Comparison of ENCODE assay signal across 15 cellular contexts in the genomic region with DNA sequence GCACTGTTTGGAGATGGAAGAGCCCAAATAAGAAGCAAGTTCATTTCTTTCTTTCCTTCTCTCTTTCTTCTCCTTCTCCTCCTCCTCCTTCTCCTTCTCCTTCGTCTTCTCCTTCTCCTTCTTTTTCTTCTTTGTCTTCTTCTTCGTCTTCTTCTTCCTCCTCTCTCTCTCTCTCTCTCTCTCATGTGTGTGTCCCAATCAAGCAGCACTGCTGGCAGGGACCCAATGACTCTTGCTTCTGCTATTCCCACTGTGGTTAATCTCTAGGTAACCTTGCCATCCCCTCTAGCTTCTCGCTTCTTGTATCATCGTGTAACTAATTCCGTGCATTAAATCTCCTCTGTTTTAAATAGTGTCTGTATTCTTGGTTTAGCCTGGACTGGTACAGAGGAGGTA. TPM values are rescaled to one million over a fixed set of nuclear protein-coding genes. Genes with fewer than 3 reads are reported as not detected.
A peak's percentile ranks its signal among the peaks of the same experiment; 100 is the strongest.
DNase-seq lines count a peak whose midpoint lies in the region; ATAC-seq and TF ChIP-seq lines count a peak whose summit lies in the region.
"Had no signal": no experiment of that assay in that cellular context is flagged by ENCODE, and none has a peak within 500 bp of the region (broad histone marks: within the 10 kb centered on the region; RNA-seq: fewer than 3 reads in every experiment).

No MANE protein-coding gene starts in this region.

- H3K27ac ChIP-seq in brain microvascular endothelial cell (peak overlapping the region; percentile 57), lung (ENCODE audit: low read depth in 1 of 2, low read length in 1 of 2) (no peak overlapping the region), MM.1S (ENCODE audit: low read length) (no peak overlapping the region)

- H3K4me1 Mint-ChIP-seq in endothelial cell (ENCODE audit: unreplicated experiment): peaks cover 5% of the 10 kb centered on the region

- no peak for ATAC-seq in lung (ENCODE audit: insufficient read depth, low FRiP score)
- ATAC-seq: activated T-cell treated with anti-CD3 and anti-CD28 coated beads, Interleukin-2, amount 50 U/mL, for 72 hours; CD8-positive, alpha-beta T cell had no signal

- in situ Hi-C loops in KBM-7 (cut with MboI; ENCODE audit: low pct_unique_long_range_greater_than_20kb, low sequenced_read_pairs): no loop called here
- in situ Hi-C loops in brain microvascular endothelial cell (cut with HindIII; ENCODE audit: low pct_ligation_motif_present, low sequenced_read_pairs): no loop called here

- H3K4me2 ChIP-seq in MM.1S (ENCODE audit: low read depth, low read length): no peak overlapping the region

- H3K4me3 ChIP-seq in brain microvascular endothelial cell (ENCODE audit: low read depth, low read length) (no peak overlapping the region), lung (no peak overlapping the region), MM.1S (ENCODE audit: low read length) (no peak overlapping the region)

- H3K27ac Mint-ChIP-seq in endothelial cell (ENCODE audit: unreplicated experiment): no peak overlapping the region
- H3K27ac Mint-ChIP-seq: activated T-cell treated with anti-CD3 and anti-CD28 coated beads, Interleukin-2, amount 50 U/mL, for 72 hours; CD8-positive, alpha-beta T cell; endodermal cell; memory B cell; stimulated activated naive CD8-positive, alpha-beta T cell treated with anti-CD3 and anti-CD28 coated beads, Interleukin-15, Interleukin-2, amounts not matched to agents 100 ng/mL and 50 ng/mL, for 24 hours had no signal

- H3K27me3 Mint-ChIP-seq in endothelial cell (ENCODE audit: unreplicated experiment): peaks cover 3% of the 10 kb centered on the region
- H3K27me3 Mint-ChIP-seq: memory B cell had no signal

- no peaks in the 10 kb centered on the region for H3K79me2 ChIP-seq in MM.1S (ENCODE audit: low read length)

- H2AFZ ChIP-seq in MM.1S (ENCODE audit: low read length): no peak overlapping the region

- H3F3A ChIP-seq in MM.1S (ENCODE audit: insufficient read depth, low read length): no peaks in the 10 kb centered on the region

- H3K27me3 ChIP-seq in brain microvascular endothelial cell (replicated peaks) (no peaks in the 10 kb centered on the region), lung (ENCODE audit: control insufficient read depth, insufficient read depth) (no peaks in the 10 kb centered on the region), MM.1S (replicated peaks; ENCODE audit: insufficient read depth, low read length) (no peaks in the 10 kb centered on the region)

- H4K20me1 ChIP-seq in MM.1S (ENCODE audit: insufficient read depth, low read length): no peaks in the 10 kb centered on the region

- no peaks in the 10 kb centered on the region for H3K9me3 ChIP-seq in lung (ENCODE audit: control insufficient read depth in 2 of 2, insufficient read depth in 1 of 2, low read length in 1 of 2)
- no peaks in the 10 kb centered on the region for H3K9me3 ChIP-seq in MM.1S (replicated peaks; ENCODE audit: insufficient read depth, low read length)

- H3K36me3 Mint-ChIP-seq in endothelial cell (ENCODE audit: low read depth, unreplicated experiment): no peaks in the 10 kb centered on the region
- H3K36me3 Mint-ChIP-seq: CD8-positive, alpha-beta T cell had no signal

- no peaks in the 10 kb centered on the region for H3K36me3 ChIP-seq in brain microvascular endothelial cell (replicated peaks)
- H3K36me3 ChIP-seq in lung (ENCODE audit: control insufficient read depth in 2 of 2, insufficient read depth in 2 of 2, low read length in 2 of 2): no peaks in the 10 kb centered on the region
- H3K36me3 ChIP-seq in MM.1S (replicated peaks; ENCODE audit: insufficient read depth, low read length): no peaks in the 10 kb centered on the region

- H3K9me3 Mint-ChIP-seq in endothelial cell (ENCODE audit: unreplicated experiment): no peaks in the 10 kb centered on the region
- H3K9me3 Mint-ChIP-seq: activated T-cell treated with anti-CD3 and anti-CD28 coated beads, Interleukin-2, amount 50 U/mL, for 72 hours; CD8-positive, alpha-beta T cell; endodermal cell; memory B cell; stimulated activated naive CD8-positive, alpha-beta T cell treated with anti-CD3 and anti-CD28 coated beads, Interleukin-15, Interleukin-2, amounts not matched to agents 100 ng/mL and 50 ng/mL, for 24 hours had no signal

- TF ChIP-seq CTCF in brain microvascular endothelial cell (IDR thresholded peaks at IDR 0.05; ENCODE audit: low read depth, low read length, missing control alignments): no peak
- no peak for TF ChIP-seq CTCF in lung (IDR thresholded peaks at IDR 0.05; ENCODE audit: control extremely low read depth, extremely low read depth)
- TF ChIP-seq CTCF in MM.1S (IDR thresholded peaks at IDR 0.05; ENCODE audit: low read length): no peak
- TF ChIP-seq CTCF in endothelial cell (IDR thresholded peaks at IDR 0.05; ENCODE audit: unreplicated experiment): no peak

- peak; percentile 65 for DNase-seq in AG08395 (ENCODE audit: low spot score)
- DNase-seq in KBM-7: peak; percentile 55
- peak; percentile 98 for DNase-seq in brain microvascular endothelial cell
- DNase-seq in lung (ENCODE audit: low spot score): peak; percentile 29
- DNase-seq in activated effector memory CD4-positive, alpha-beta T cell treated with Interleukin-2 at 50 U/mL for 16 hours: no peak
- no peak for DNase-seq in MM.1S
- no peak for DNase-seq in central memory CD4-positive, alpha-beta T cell
- DNase-seq in endothelial cell (ENCODE audit: low spot score): no peak
- DNase-seq: activated T-cell treated with anti-CD3 and anti-CD28 coated beads, Interleukin-2, amount 50 U/mL, for 72 hours; CD8-positive, alpha-beta T cell; endodermal cell; NCI-H524 treated with DMSO at 0.1 percent for 48 hours; stimulated activated CD4-positive, alpha-beta T cell treated with anti-CD3 and anti-CD28 coated beads, Interleukin-12 subunit alpha, Interleukin-12 subunit beta, amount 100 ng/mL, for 4 hours had no signal

- WGBS in lung, 2 donors: 44 to 72% methylated on average over 4 to 5 of the region's 5 CpGs

- H3K4me1 ChIP-seq in lung (ENCODE audit: control insufficient read depth in 2 of 2, insufficient read depth in 2 of 2, low read length in 2 of 2) (peaks cover 0 to 7% of the 10 kb centered on the region in 2 donors), MM.1S (ENCODE audit: low read length) (no peaks in the 10 kb centered on the region)

- H3K4me3 Mint-ChIP-seq in endothelial cell (ENCODE audit: unreplicated experiment): no peak overlapping the region
- H3K4me3 Mint-ChIP-seq: activated T-cell treated with anti-CD3 and anti-CD28 coated beads, Interleukin-2, amount 50 U/mL, for 72 hours; CD8-positive, alpha-beta T cell; endodermal cell; memory B cell; stimulated activated naive CD8-positive, alpha-beta T cell treated with anti-CD3 and anti-CD28 coated beads, Interleukin-15, Interleukin-2, amounts not matched to agents 100 ng/mL and 50 ng/mL, for 24 hours had no signal

- no peaks in the 10 kb centered on the region for H3K9me2 ChIP-seq in MM.1S (replicated peaks; ENCODE audit: insufficient read depth, low read length)

- no peak overlapping the region for H3K9ac ChIP-seq in MM.1S (ENCODE audit: low read length)

RNA-seq across cellular contexts. Expression of a gene that starts 26.1 kb away (rescaled TPM):
- total RNA-seq in lung: 10 to 100 TPM; 39.0 to 88.4 TPM
- polyA plus RNA-seq in lung: 10 to 100 TPM in 1 of 2 donors, 1 to 10 TPM in 1; 9.3 to 17.4 TPM
- 34.6 TPM for total RNA-seq in endothelial cell (ENCODE audit: unreplicated experiment)

Comparison
In these comparisons a context has a peak if more than half of its experiments do, and no peak if none do; other contexts are left out.
1. DNase-seq: peak in AG08395 (single experiment), KBM-7 (single experiment), brain microvascular endothelial cell (single experiment) and lung (single experiment); none in activated effector memory CD4-positive, alpha-beta T cell treated with Interleukin-2 at 50 U/mL for 16 hours (single experiment), MM.1S (single experiment), central memory CD4-positive, alpha-beta T cell (single experiment) and endothelial cell (single experiment).